Comparison of ENCODE assay signal across 10 cellular contexts in genomic region chr2:28423856-28424605, GRCh38. TPM values are rescaled to one million over a fixed set of nuclear protein-coding genes. Genes with fewer than 3 reads are reported as not detected.
A peak's percentile ranks its signal among the peaks of the same experiment; 100 is the strongest.
DNase-seq lines count a peak whose midpoint lies in the region; ATAC-seq and TF ChIP-seq lines count a peak whose summit lies in the region.
"Had no signal": no experiment of that assay in that cellular context is flagged by ENCODE, and none has a peak within 500 bp of the region (broad histone marks: within the 10 kb centered on the region; RNA-seq: fewer than 3 reads in every experiment).

No MANE protein-coding gene starts in this region.

- TF ChIP-seq CTCF in lung (IDR thresholded peaks at IDR 0.05; ENCODE audit: control extremely low read depth, extremely low read depth): no peak

- no peak overlapping the region for H3K4me3 ChIP-seq in lung

- H3K27me3 ChIP-seq in lung (ENCODE audit: control insufficient read depth, insufficient read depth): no peaks in the 10 kb centered on the region

- H3K36me3 ChIP-seq in lung (ENCODE audit: control insufficient read depth in 2 of 2, insufficient read depth in 2 of 2, low read length in 2 of 2): no peaks in the 10 kb centered on the region

- no peaks in the 10 kb centered on the region for H3K9me3 ChIP-seq in lung (ENCODE audit: control insufficient read depth in 2 of 2, insufficient read depth in 1 of 2, low read length in 1 of 2)

- WGBS in lung, 2 donors: 8 to 12% methylated on average over 7 of the region's 7 CpGs

- DNase-seq in Ammon's horn (ENCODE audit: low spot score) (peak; percentile 35), KBM-7 (peak; percentile 64), lung (ENCODE audit: low spot score) (peak; percentile 53), cerebellum (ENCODE audit: low spot score) (no peak), dermis blood vessel endothelial cell (no peak)
- DNase-seq in activated T-cell treated with anti-CD3 and anti-CD28 coated beads, Interleukin-2, amount 50 U/mL, for 48 hours: peak; percentile 53 to 55
- DNase-seq: hippocampal formation, NCI-H1930 had no signal

- in situ Hi-C loops in KBM-7 (cut with MboI; ENCODE audit: low pct_unique_long_range_greater_than_20kb, low sequenced_read_pairs): no loop called here

- ATAC-seq in lung (ENCODE audit: insufficient read depth, low FRiP score) (peak; percentile 47), HG03565 (IDR thresholded peaks at IDR 0.05; ENCODE audit: unreplicated experiment) (no peak), HG02870 (IDR thresholded peaks at IDR 0.05; ENCODE audit: unreplicated experiment) (no peak)

- peaks cover 0 to 6% of the 10 kb centered on the region in 2 donors for H3K4me1 ChIP-seq in lung (ENCODE audit: control insufficient read depth in 2 of 2, insufficient read depth in 2 of 2, low read length in 2 of 2)

- H3K27ac ChIP-seq in lung (ENCODE audit: low read depth in 1 of 2, low read length in 1 of 2): peak overlapping the region in 1 of 2 donors; percentile 28

RNA-seq across cellular contexts. Expression of gene FOSL2, which starts 31.4 kb away (rescaled TPM):
- total RNA-seq in lung (10 to 100 TPM; 40.0 to 97.0 TPM), cerebellum (5.8 TPM), dermis blood vessel endothelial cell (58.4 and 59.1 TPM in 2 replicates)
- 10 to 100 TPM; 23.5 to 97.9 TPM for polyA plus RNA-seq in lung

Comparison
In these comparisons a context has a peak if more than half of its experiments do, and no peak if none do; other contexts are left out.
1. DNase-seq: peak in Ammon's horn (single experiment), KBM-7 (single experiment), activated T-cell treated with anti-CD3 and anti-CD28 coated beads, Interleukin-2, amount 50 U/mL, for 48 hours (2 of 2) and lung (single experiment); none in cerebellum (single experiment) and dermis blood vessel endothelial cell (single experiment).